In genomic region chr21:38741092-38741975, GRCh38 we compare ENCODE assay signal across 29 cellular contexts.
A peak's percentile ranks its signal among the peaks of the same experiment; 100 is the strongest.
DNase-seq lines count a peak whose midpoint lies in the region; ATAC-seq and TF ChIP-seq lines count a peak whose summit lies in the region.
"Had no signal": no experiment of that assay in that cellular context is flagged by ENCODE, and none has a peak within 500 bp of the region (broad histone marks: within the 10 kb centered on the region; RNA-seq: fewer than 3 reads in every experiment).

No MANE protein-coding gene starts in this region.

- H3K79me2 ChIP-seq in Loucy (ENCODE audit: insufficient read depth, low read length) (no peaks in the 10 kb centered on the region), trophoblast cell (ENCODE audit: control insufficient read depth, insufficient read depth, low read length, poor library complexity) (no peaks in the 10 kb centered on the region)

- H2BK12ac ChIP-seq in trophoblast cell (ENCODE audit: low read length): no peak overlapping the region

- H3K9ac ChIP-seq in Loucy (ENCODE audit: low read depth, low read length, poor library complexity, severe bottlenecking): no peak overlapping the region
- H3K9ac ChIP-seq in trophoblast cell (ENCODE audit: low read length): no peak overlapping the region

- H4K91ac ChIP-seq in trophoblast cell (ENCODE audit: low read depth, low read length): peak overlapping the region; percentile 1

- intact Hi-C loops in activated naive CD4-positive, alpha-beta T cell treated with anti-CD3 and anti-CD28 coated beads for 36 hours (cut with micrococcal nuclease): no loop called here

- no peaks in the 10 kb centered on the region for H3K27me3 Mint-ChIP-seq in activated naive CD4-positive, alpha-beta T cell treated with anti-CD3 and anti-CD28 coated beads, Interleukin-2, amount 50 U/mL, for 24 hours
- peaks cover 1% of the 10 kb centered on the region for H3K27me3 Mint-ChIP-seq in activated naive CD4-positive, alpha-beta T cell treated with anti-CD3 and anti-CD28 coated beads for 36 hours (ENCODE audit: low read depth)
- H3K27me3 Mint-ChIP-seq in activated naive CD8-positive, alpha-beta T cell treated with anti-CD3 and anti-CD28 coated beads, Interleukin-2, amount 50 U/mL, for 24 hours: no peaks in the 10 kb centered on the region

- no peak overlapping the region for H3K14ac ChIP-seq in trophoblast cell (ENCODE audit: low read length)

- H3K9me3 Mint-ChIP-seq in activated naive CD4-positive, alpha-beta T cell treated with anti-CD3 and anti-CD28 coated beads, Interleukin-2, amount 50 U/mL, for 24 hours: no peaks in the 10 kb centered on the region
- H3K9me3 Mint-ChIP-seq in activated naive CD4-positive, alpha-beta T cell treated with anti-CD3 and anti-CD28 coated beads for 36 hours: no peaks in the 10 kb centered on the region
- H3K9me3 Mint-ChIP-seq in activated naive CD8-positive, alpha-beta T cell treated with anti-CD3 and anti-CD28 coated beads, Interleukin-2, amount 50 U/mL, for 24 hours: no peaks in the 10 kb centered on the region
- H3K9me3 Mint-ChIP-seq: activated T-helper 2 cell treated with anti-CD3 and anti-CD28 coated beads, Interferon-gamma antibody, Interleukin-2, Interleukin-4, amounts not matched to agents 10 μg/mL and 5 μg/mL and 100 μg/mL, durations not matched to agents 14 hours and 24 hours and 36 hours; immature natural killer cell; mesothelial cell of epicardium; natural killer cell treated with Interleukin-12 subunit alpha and Interleukin-12 subunit beta and Interleukin-15 and Interleukin-18, amount 100 ng/mL, for 72 hours; stimulated activated memory B cell treated with anti-CD40 and anti-IgM and Interleukin-4, amounts not matched to agents 10 μg/mL and 1 μg/mL and 100 μg/mL, for 72 hours had no signal

- H3K4me3 Mint-ChIP-seq in activated naive CD4-positive, alpha-beta T cell treated with anti-CD3 and anti-CD28 coated beads, Interleukin-2, amount 50 U/mL, for 24 hours: no peak overlapping the region
- no peak overlapping the region for H3K4me3 Mint-ChIP-seq in activated naive CD4-positive, alpha-beta T cell treated with anti-CD3 and anti-CD28 coated beads for 36 hours
- H3K4me3 Mint-ChIP-seq in activated naive CD8-positive, alpha-beta T cell treated with anti-CD3 and anti-CD28 coated beads, Interleukin-2, amount 50 U/mL, for 24 hours: no peak overlapping the region
- H3K4me3 Mint-ChIP-seq: brain; immature natural killer cell; mesothelial cell of epicardium; natural killer cell treated with Interleukin-12 subunit alpha and Interleukin-12 subunit beta and Interleukin-15 and Interleukin-18, amount 100 ng/mL, for 72 hours; stimulated activated memory B cell treated with anti-CD40 and anti-IgM and Interleukin-4, amounts not matched to agents 10 μg/mL and 1 μg/mL and 100 μg/mL, for 72 hours had no signal

- no peak overlapping the region for H4K12ac ChIP-seq in trophoblast cell (ENCODE audit: low read depth, low read length)

- H3K4me3 ChIP-seq in Loucy (ENCODE audit: low read length, poor library complexity, severe bottlenecking) (peak overlapping the region; percentile 4), trophoblast cell (ENCODE audit: low read depth, low read length) (no peak overlapping the region)
- H3K4me3 ChIP-seq: left lung, MG63, pancreas, right atrium auricular region had no signal

- no peaks in the 10 kb centered on the region for H3K27me3 ChIP-seq in Loucy (ENCODE audit: insufficient read depth, low read length, poor library complexity, severe bottlenecking)
- no peaks in the 10 kb centered on the region for H3K27me3 ChIP-seq in trophoblast cell (ENCODE audit: insufficient read depth, low read length)
- H3K27me3 ChIP-seq: left lung, MG63, pancreas, right atrium auricular region had no signal

- WGBS in trophoblast cell (ENCODE audit: extremely low coverage, insufficient coverage, insufficient read length): no CpG with 5 or more reads among the region's 5 CpGs

- H3K4me1 Mint-ChIP-seq in activated naive CD4-positive, alpha-beta T cell treated with anti-CD3 and anti-CD28 coated beads, Interleukin-2, amount 50 U/mL, for 24 hours: peaks cover 21% of the 10 kb centered on the region
- peaks cover 15% of the 10 kb centered on the region for H3K4me1 Mint-ChIP-seq in activated naive CD4-positive, alpha-beta T cell treated with anti-CD3 and anti-CD28 coated beads for 36 hours (ENCODE audit: low read depth)
- H3K4me1 Mint-ChIP-seq in activated naive CD8-positive, alpha-beta T cell treated with anti-CD3 and anti-CD28 coated beads, Interleukin-2, amount 50 U/mL, for 24 hours: peaks cover 16% of the 10 kb centered on the region
- H3K4me1 Mint-ChIP-seq: brain, immature natural killer cell had no signal

- H3K36me3 Mint-ChIP-seq in activated naive CD4-positive, alpha-beta T cell treated with anti-CD3 and anti-CD28 coated beads, Interleukin-2, amount 50 U/mL, for 24 hours: no peaks in the 10 kb centered on the region
- H3K36me3 Mint-ChIP-seq in activated naive CD4-positive, alpha-beta T cell treated with anti-CD3 and anti-CD28 coated beads for 36 hours (ENCODE audit: low read depth): no peaks in the 10 kb centered on the region
- no peaks in the 10 kb centered on the region for H3K36me3 Mint-ChIP-seq in activated naive CD8-positive, alpha-beta T cell treated with anti-CD3 and anti-CD28 coated beads, Interleukin-2, amount 50 U/mL, for 24 hours (ENCODE audit: low read depth)
- H3K36me3 Mint-ChIP-seq: brain; immature natural killer cell; mesothelial cell of epicardium; natural killer cell treated with Interleukin-12 subunit alpha and Interleukin-12 subunit beta and Interleukin-15 and Interleukin-18, amount 100 ng/mL, for 72 hours; stimulated activated memory B cell treated with anti-CD40 and anti-IgM and Interleukin-4, amounts not matched to agents 10 μg/mL and 1 μg/mL and 100 μg/mL, for 72 hours had no signal

- no peaks in the 10 kb centered on the region for H3F3A ChIP-seq in Loucy (ENCODE audit: low read depth)

- H3K9me3 ChIP-seq in Loucy (ENCODE audit: insufficient read depth, low read depth, low read length) (no peaks in the 10 kb centered on the region), trophoblast cell (ENCODE audit: insufficient read depth, low read depth, low read length) (no peaks in the 10 kb centered on the region)
- H3K9me3 ChIP-seq: left lung, MG63, pancreas, right atrium auricular region had no signal

- peak; percentile 61 for ATAC-seq in activated naive CD8-positive, alpha-beta T cell treated with anti-CD3 and anti-CD28 coated beads, Interleukin-2, amount 50 U/mL, for 24 hours
- ATAC-seq in HG02870 (IDR thresholded peaks at IDR 0.05; ENCODE audit: unreplicated experiment): no peak
- no peak for ATAC-seq in GM19397 (IDR thresholded peaks at IDR 0.05; ENCODE audit: unreplicated experiment)
- no peak for ATAC-seq in HG02973 (IDR thresholded peaks at IDR 0.05; ENCODE audit: unreplicated experiment)
- ATAC-seq: left lung; pancreas; PC-3; stimulated activated memory B cell treated with anti-CD40 and anti-IgM and Interleukin-4, amounts not matched to agents 10 μg/mL and 1 μg/mL and 100 μg/mL, for 72 hours had no signal

- peak overlapping the region; percentile 0 for H3K27ac Mint-ChIP-seq in activated naive CD4-positive, alpha-beta T cell treated with anti-CD3 and anti-CD28 coated beads, Interleukin-2, amount 50 U/mL, for 24 hours
- H3K27ac Mint-ChIP-seq in activated naive CD4-positive, alpha-beta T cell treated with anti-CD3 and anti-CD28 coated beads for 36 hours: no peak overlapping the region
- H3K27ac Mint-ChIP-seq in activated naive CD8-positive, alpha-beta T cell treated with anti-CD3 and anti-CD28 coated beads, Interleukin-2, amount 50 U/mL, for 24 hours: no peak overlapping the region
- H3K27ac Mint-ChIP-seq: activated T-helper 2 cell treated with anti-CD3 and anti-CD28 coated beads, Interferon-gamma antibody, Interleukin-2, Interleukin-4, amounts not matched to agents 10 μg/mL and 5 μg/mL and 100 μg/mL, durations not matched to agents 14 hours and 24 hours and 36 hours; immature natural killer cell; mesothelial cell of epicardium; stimulated activated memory B cell treated with anti-CD40 and anti-IgM and Interleukin-4, amounts not matched to agents 10 μg/mL and 1 μg/mL and 100 μg/mL, for 72 hours had no signal

- peaks cover 2% of the 10 kb centered on the region for H3K79me1 ChIP-seq in trophoblast cell (ENCODE audit: low read length)

- DNase-seq in activated naive CD4-positive, alpha-beta T cell treated with anti-CD3 and anti-CD28 coated beads for 36 hours: no peak
- no peak for DNase-seq in activated naive CD8-positive, alpha-beta T cell treated with anti-CD3 and anti-CD28 coated beads, Interleukin-2, amount 50 U/mL, for 24 hours
- no peak for DNase-seq in trophoblast cell
- DNase-seq: ACHN; activated CD4-positive, alpha-beta T cell treated with anti-CD3 and anti-CD28 coated beads, Interleukin-2, amount 50 U/mL, for 4 hours; DMS79 treated with DMSO at 0.1 percent for 48 hours; effector CD8-positive, alpha-beta T cell; foreskin melanocyte; hippocampal formation; immature natural killer cell; left lung; MG63; NCI-H1436 treated with DMSO at 0.1 percent for 48 hours; pancreas; PC-3; SHP77; stimulated activated CD4-positive, alpha-beta T cell treated with anti-CD3 and anti-CD28 coated beads, Interleukin-4, amount 100 ng/mL, for 1 hour; WERI-Rb-1 had no signal

- H4K20me1 ChIP-seq in Loucy (ENCODE audit: insufficient read depth, low read length, poor library complexity, severe bottlenecking): no peaks in the 10 kb centered on the region

- no peak overlapping the region for H2BK120ac ChIP-seq in trophoblast cell (ENCODE audit: insufficient read depth, low read length, poor library complexity)

- no peak overlapping the region for H3K4ac ChIP-seq in trophoblast cell (ENCODE audit: low read depth, low read length)

- H3K9me2 ChIP-seq in Loucy (replicated peaks; ENCODE audit: low read depth, low read length): no peaks in the 10 kb centered on the region

- H2AK5ac ChIP-seq in trophoblast cell (ENCODE audit: low read length): no peak overlapping the region

- no peak overlapping the region for H4K8ac ChIP-seq in trophoblast cell (ENCODE audit: low read depth, low read length)

- no peak overlapping the region for H3K23ac ChIP-seq in trophoblast cell (ENCODE audit: low read length)

- H3K4me2 ChIP-seq in Loucy (ENCODE audit: low read depth, low read length, poor library complexity, severe bottlenecking) (peak overlapping the region; percentile 46), trophoblast cell (ENCODE audit: low read length) (no peak overlapping the region)

- H2AFZ ChIP-seq in Loucy (ENCODE audit: low read length) (peak overlapping the region; percentile 53), trophoblast cell (ENCODE audit: insufficient read depth, low read length, poor library complexity) (no peak overlapping the region)

- H3K27ac ChIP-seq in trophoblast cell (ENCODE audit: low read depth, low read length): no peak overlapping the region
- H3K27ac ChIP-seq: left lung, pancreas, right atrium auricular region, WERI-Rb-1 had no signal

- H3K36me3 ChIP-seq in Loucy (ENCODE audit: insufficient read depth, low read length) (no peaks in the 10 kb centered on the region), trophoblast cell (ENCODE audit: control insufficient read depth in 1 of 2, insufficient read depth in 2 of 2, low read length in 2 of 2) (no peaks in the 10 kb centered on the region)
- H3K36me3 ChIP-seq: left lung, MG63, pancreas, right atrium auricular region, WERI-Rb-1 had no signal

- H3K18ac ChIP-seq in trophoblast cell (ENCODE audit: low read length): no peak overlapping the region

- TF ChIP-seq CTCF in Loucy (conservative IDR thresholded peaks at IDR 0.05; ENCODE audit: low read length): no peak

- CTCF ChIA-PET in activated naive CD4-positive, alpha-beta T cell treated with anti-CD3 and anti-CD28 coated beads for 36 hours (lab: Charles Lee): interaction anchor here (0.6 kb wide), 1 partner anchor 392 kb away, joined by 3 read pairs; no protein-coding TSS in a partner anchor

- no peak overlapping the region for H2BK5ac ChIP-seq in trophoblast cell (ENCODE audit: low read depth, low read length, poor library complexity)

- H3K4me1 ChIP-seq in Loucy (ENCODE audit: insufficient read depth, low read length, poor library complexity, severe bottlenecking) (peaks cover 22% of the 10 kb centered on the region), trophoblast cell (ENCODE audit: control insufficient read depth in 1 of 2, insufficient read depth in 2 of 2, low read length in 2 of 2) (peaks cover 0 to 3% of the 10 kb centered on the region in 2 experiments)
- H3K4me1 ChIP-seq: pancreas, right atrium auricular region had no signal
